Comparison of ENCODE assay signal across 17 cellular contexts in the genomic region with DNA sequence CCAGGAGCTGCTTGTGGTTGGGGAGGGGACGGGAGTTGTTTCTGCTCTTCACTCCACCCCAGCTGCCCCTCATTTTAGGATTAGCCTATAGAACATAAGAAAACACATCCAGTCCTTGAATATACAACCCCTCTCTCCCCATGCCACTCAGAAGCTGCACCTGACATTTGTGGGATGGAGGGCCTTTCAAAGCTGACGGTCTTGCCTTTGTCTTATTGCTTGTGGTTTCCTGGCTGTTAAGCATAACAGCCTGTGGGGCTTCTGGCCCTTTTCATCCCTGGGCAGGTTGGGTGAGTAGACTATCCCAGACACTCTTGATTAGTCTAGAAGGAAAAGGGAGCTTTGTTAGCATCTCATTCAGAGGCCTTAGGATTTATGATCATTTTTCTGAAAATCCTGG.
"Had no signal": no experiment of that assay in that cellular context is flagged by ENCODE, and none has a peak within 500 bp of the region (broad histone marks: within the 10 kb centered on the region; RNA-seq: fewer than 3 reads in every experiment).

No MANE protein-coding gene starts in this region.

- H3K9me3 Mint-ChIP-seq: endodermal cell, naive B cell, nephron had no signal

- H3K27ac Mint-ChIP-seq: endodermal cell, nephron had no signal

- H3K9me3 ChIP-seq: stomach, thoracic aorta, transverse colon had no signal

- H3K27ac ChIP-seq: coronary artery, foreskin keratinocyte, stomach, thoracic aorta, transverse colon had no signal

- H3K36me3 ChIP-seq: stomach, thoracic aorta, transverse colon had no signal

- ATAC-seq: foreskin keratinocyte, left colon, sciatic nerve had no signal

- H3K27me3 ChIP-seq: foreskin keratinocyte, stomach, transverse colon had no signal

- H3K36me3 Mint-ChIP-seq: naive B cell had no signal

- H3K4me1 ChIP-seq: foreskin keratinocyte, stomach, transverse colon had no signal

- H3K4me1 Mint-ChIP-seq: endodermal cell, naive B cell, nephron had no signal

- H3K4me3 ChIP-seq: coronary artery, stomach, thoracic aorta, transverse colon had no signal

- DNase-seq: effector CD4-positive, alpha-beta T cell; endodermal cell; erythroblast; foreskin keratinocyte; left colon; mesendoderm; naive B cell; stimulated activated CD4-positive, alpha-beta T cell treated with anti-CD3 and anti-CD28 coated beads, Interleukin-2, amount 100 ng/mL, for 24 hours; stimulated activated CD4-positive, alpha-beta T cell treated with anti-CD3 and anti-CD28 coated beads, Interleukin-4, amount 100 ng/mL, for 4 hours; stimulated activated naive CD4-positive, alpha-beta T cell; stomach; substantia nigra; transverse colon had no signal

- H3K4me3 Mint-ChIP-seq: endodermal cell, naive B cell, nephron had no signal
